Comparison of ENCODE assay signal across 17 cellular contexts in the genomic region with DNA sequence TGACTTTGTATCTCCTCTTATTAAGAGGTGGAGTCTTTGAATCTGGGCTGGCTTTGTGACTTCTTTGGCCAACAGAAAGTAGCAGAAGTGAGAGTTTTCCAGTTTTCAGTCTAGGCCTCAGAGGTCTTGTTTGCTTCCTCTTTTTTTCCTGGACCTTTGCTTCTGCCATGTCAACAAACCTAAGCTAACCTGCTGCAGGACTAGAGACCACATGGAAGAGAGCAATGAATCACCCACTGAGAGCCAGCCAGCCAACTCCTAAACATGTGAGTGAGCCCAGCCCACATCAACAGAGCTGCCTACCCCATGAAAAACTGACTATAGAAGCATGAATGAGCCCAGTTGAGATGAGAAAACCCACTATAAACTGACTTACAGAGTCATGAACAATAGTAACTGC. TPM values are rescaled to one million over a fixed set of nuclear protein-coding genes. Genes with fewer than 3 reads are reported as not detected.
DNase-seq lines count a peak whose midpoint lies in the region; ATAC-seq, FAIRE-seq and TF ChIP-seq lines count a peak whose summit lies in the region.
"Had no signal": no experiment of that assay in that cellular context is flagged by ENCODE, and none has a peak within 500 bp of the region (broad histone marks: within the 10 kb centered on the region; RNA-seq: fewer than 3 reads in every experiment).

No MANE protein-coding gene starts in this region.

- peaks cover 0 to 7% of the 10 kb centered on the region in 2 experiments; a peak in 3 of 5 replicates for H3K4me1 ChIP-seq in K562 (replicated peaks in 1 of 2; ENCODE audit: control insufficient read depth in 2 of 2, insufficient read depth in 2 of 2, low read length in 2 of 2)
- peaks cover 19% of the 10 kb centered on the region for H3K4me1 ChIP-seq in HepG2 (ENCODE audit: insufficient read depth, low read length)
- no peaks in the 10 kb centered on the region for H3K4me1 ChIP-seq in colonic mucosa
- H3K4me1 ChIP-seq: adrenal gland, Peyer's patch, transverse colon had no signal

- DNase-seq in H54 (ENCODE audit: insufficient read length, low spot score) (no peak), NCI-H69 (lab: John Stamatoyannopoulos, UW) (peak; percentile 36), K562 (ENCODE audit: extremely low read depth in 1 of 4, low spot score in 3 of 4) (no peak), HepG2 (ENCODE audit: low spot score) (peak; percentile 81), WERI-Rb-1 (no peak), colonic mucosa (no peak)
- DNase-seq: activated CD4-positive, alpha-beta T cell treated with anti-CD3 and anti-CD28 coated beads, Interleukin-2, amount 50 U/mL, for 4 hours; adrenal gland; CD4-positive, alpha-beta T cell; dorsolateral prefrontal cortex; NCI-H1417; Peyer's patch; right cardiac atrium; stimulated activated CD4-positive, alpha-beta T cell treated with anti-CD3 and anti-CD28 coated beads, Interleukin-2, amount 100 ng/mL, for 48 hours; transverse colon had no signal

- TF ChIP-seq POLR2A in H54 (IDR thresholded peaks at IDR 0.05; ENCODE audit: low read depth, low read length) (no peak), K562 (conservative IDR thresholded peaks at IDR 0.05) (no peak), HepG2 (IDR thresholded peaks at IDR 0.05; ENCODE audit: insufficient read depth in 1 of 2, low read depth in 2 of 2, low read length in 2 of 2) (no peak)

- no peaks in the 10 kb centered on the region for H3K79me2 ChIP-seq in K562 (ENCODE audit: control insufficient read depth, insufficient read depth, low read length)
- no peaks in the 10 kb centered on the region for H3K79me2 ChIP-seq in HepG2 (ENCODE audit: insufficient read depth, low read length)

- TF ChIP-seq EP300 in K562 (IDR thresholded peaks at IDR 0.05; ENCODE audit: low read length) (no peak), HepG2 (IDR thresholded peaks at IDR 0.05; ENCODE audit: low read depth in 2 of 2, low read length in 2 of 2) (peak in 1 of 2 experiments; percentile 31; a peak in 1 of 4 replicates), HepG2 (CRISPR knock-in tag; IDR thresholded peaks at IDR 0.05; ENCODE audit: borderline replicate concordance) (no peak)

- ATAC-seq in K562 = no peak
- ATAC-seq in HepG2 = peak; percentile 99
- ATAC-seq in GM18502 (IDR thresholded peaks at IDR 0.05; ENCODE audit: poor library complexity, unreplicated experiment) = no peak
- ATAC-seq: right cardiac atrium had no signal

- peaks cover 3% of the 10 kb centered on the region for H3K9me1 ChIP-seq in K562 (ENCODE audit: control insufficient read depth, insufficient read depth, low read length)

- no peak overlapping the region for H2AFZ ChIP-seq in K562 (ENCODE audit: low read depth, low read length)
- no peak overlapping the region for H2AFZ ChIP-seq in HepG2 (ENCODE audit: low read length)

- FAIRE-seq in H54 (lab: Jason Lieb, UNC) = peak; percentile 30
- FAIRE-seq in K562 (lab: Jason Lieb, UNC) = no peak
- peak; percentile 82 for FAIRE-seq in HepG2 (lab: Jason Lieb, UNC)

- H3K27ac ChIP-seq in K562 (ENCODE audit: extremely low read depth, low read depth, low read length) (no peak overlapping the region), HepG2 (ENCODE audit: extremely low read length, insufficient read depth, low read length) (peak overlapping the region; percentile 23), WERI-Rb-1 (no peak overlapping the region), colonic mucosa (no peak overlapping the region)
- H3K27ac ChIP-seq: adrenal gland, Peyer's patch, transverse colon had no signal

- H3K4me3 ChIP-seq in K562 = no peak overlapping the region
- no peak overlapping the region for H3K4me3 ChIP-seq in HepG2 (replicated peaks in 1 of 3; ENCODE audit: insufficient read depth in 1 of 3, low read depth in 2 of 3, low read length in 3 of 3)
- no peak overlapping the region for H3K4me3 ChIP-seq in WERI-Rb-1 (ENCODE audit: low read depth, low read length)
- H3K4me3 ChIP-seq in colonic mucosa = no peak overlapping the region
- H3K4me3 ChIP-seq: adrenal gland, dorsolateral prefrontal cortex, Peyer's patch, transverse colon had no signal

- TF ChIP-seq RAD21 in K562 (CRISPR knock-in tag; conservative IDR thresholded peaks at IDR 0.05 in 1 of 2, IDR thresholded peaks at IDR 0.05 in 1 of 2) = no peak
- no peak for TF ChIP-seq RAD21 in HepG2 (CRISPR knock-in tag; IDR thresholded peaks at IDR 0.05)

- CTCF ChIA-PET in K562 (lab: Yijun Ruan, JAX; ENCODE audit: low intra/inter-chr PET ratio) = no interaction called here
- CTCF ChIA-PET in HepG2 (lab: Yijun Ruan, JAX; ENCODE audit: low intra/inter-chr PET ratio, low total read pairs) = interaction anchor here (1.0 kb wide), 1 partner anchor 57 kb away, joined by 4 read pairs; no protein-coding TSS in a partner anchor

- POLR2A ChIA-PET in K562 (lab: Yijun Ruan, JAX) = no interaction called here
- POLR2A ChIA-PET in HepG2 (lab: Yijun Ruan, JAX) = no interaction called here

- H4K20me1 ChIP-seq in K562 (replicated peaks; ENCODE audit: control insufficient read depth, insufficient read depth, low read length) (no peaks in the 10 kb centered on the region), HepG2 (ENCODE audit: insufficient read depth, low read length) (no peaks in the 10 kb centered on the region)

- intact Hi-C loops in K562 (cut with micrococcal nuclease) (loop anchor here (5.0 kb wide), 1 partner anchor 167 kb away; no protein-coding TSS in a partner anchor), HepG2 (cut with micrococcal nuclease; ENCODE audit: unreplicated experiment) (no loop called here), colonic mucosa (cut with DNase I) (no loop called here)

- H3K27me3 ChIP-seq in K562 (ENCODE audit: control insufficient read depth in 2 of 2, insufficient read depth in 2 of 2, low read length in 2 of 2) = no peaks in the 10 kb centered on the region
- H3K27me3 ChIP-seq in HepG2 (ENCODE audit: control insufficient read depth in 1 of 2, insufficient read depth in 2 of 2, low read length in 2 of 2) = no peaks in the 10 kb centered on the region
- H3K27me3 ChIP-seq in WERI-Rb-1 (ENCODE audit: insufficient read depth, low read depth, severe bottlenecking) = no peaks in the 10 kb centered on the region
- H3K27me3 ChIP-seq in colonic mucosa = no peaks in the 10 kb centered on the region
- H3K27me3 ChIP-seq: adrenal gland, dorsolateral prefrontal cortex, Peyer's patch, transverse colon had no signal

- H3K4me2 ChIP-seq in K562 (ENCODE audit: insufficient read depth, low read length) = no peak overlapping the region
- no peak overlapping the region for H3K4me2 ChIP-seq in HepG2 (ENCODE audit: low read depth, low read length)

- H3K9ac ChIP-seq in K562 (ENCODE audit: insufficient read depth in 1 of 2, low read depth in 2 of 2, low read length in 2 of 2) (no peak overlapping the region), HepG2 (ENCODE audit: insufficient read depth, low read depth, low read length) (no peak overlapping the region), colonic mucosa (ENCODE audit: low read depth in 2 of 2, low read length in 2 of 2) (no peak overlapping the region)

- H3K36me3 ChIP-seq in K562 (ENCODE audit: control insufficient read depth, insufficient read depth, low read length) = peaks cover 32% of the 10 kb centered on the region; the same call in 2 of the 3 replicates
- peaks cover 0 to 18% of the 10 kb centered on the region in 2 experiments; a peak in 4 of 5 replicates for H3K36me3 ChIP-seq in HepG2 (replicated peaks in 1 of 2; ENCODE audit: control insufficient read depth in 1 of 2, insufficient read depth in 2 of 2, low read length in 2 of 2)
- H3K36me3 ChIP-seq in WERI-Rb-1 = peaks cover 21% of the 10 kb centered on the region
- no peaks in the 10 kb centered on the region for H3K36me3 ChIP-seq in colonic mucosa

- in situ Hi-C loops in K562 (cut with MboI) (no loop called here), HepG2 (cut with HindIII; ENCODE audit: extremely low pct_ligation_motif_present, low pct_unique_long_range_greater_than_20kb) (loop anchor here (10.0 kb wide), 1 partner anchor 54 kb away; no protein-coding TSS in a partner anchor)

- no TSS peak for BruUV-seq in K562 (replicated peaks; lab: Mats Ljungman, UMichigan)
- BruUV-seq in HepG2 (replicated peaks; lab: Mats Ljungman, UMichigan) = no TSS peak

- no peak for TF ChIP-seq CTCF in K562 (IDR thresholded peaks at IDR 0.05 in 2 of 3, conservative IDR thresholded peaks at IDR 0.05 in 1 of 3; ENCODE audit: insufficient read depth in 2 of 3, low read depth in 1 of 3, low read length in 3 of 3)
- no peak for TF ChIP-seq CTCF in HepG2 (CRISPR knock-in tag; IDR thresholded peaks at IDR 0.05)
- no peak for TF ChIP-seq CTCF in WERI-Rb-1 (IDR thresholded peaks at IDR 0.05; ENCODE audit: low read depth, low read length)
- TF ChIP-seq CTCF in colonic mucosa (IDR thresholded peaks at IDR 0.05) = no peak

- H3K9me3 ChIP-seq in K562 (replicated peaks; ENCODE audit: control insufficient read depth, insufficient read depth, low read depth, low read length) = no peaks in the 10 kb centered on the region
- H3K9me3 ChIP-seq in HepG2 (ENCODE audit: low read length) = no peaks in the 10 kb centered on the region
- H3K9me3 ChIP-seq in WERI-Rb-1 (ENCODE audit: severe bottlenecking) = no peaks in the 10 kb centered on the region
- H3K9me3 ChIP-seq in colonic mucosa = no peaks in the 10 kb centered on the region
- H3K9me3 ChIP-seq: adrenal gland, Peyer's patch, transverse colon had no signal

RNA-seq across cellular contexts. Expression of a gene that starts 29.9 kb away (rescaled TPM):
- total RNA-seq in K562 (2011; cell fraction: chromatin; rRNA removed; ENCODE audit: low replicate concordance) = 9.4 and 24.4 TPM in 2 replicates
- total RNA-seq in K562 (2011; cell fraction: nucleolus; rRNA removed) = 3.7 and 5.7 TPM in 2 replicates
- 12.1 and 27.2 TPM in 2 replicates for total RNA-seq in K562 (2011; cell fraction: nucleoplasm; rRNA removed)
- total RNA-seq in K562 (2014; rRNA removed) = 49.0 and 54.0 TPM in 2 replicates
- total RNA-seq in K562 (2014; rRNA removed; fragmentation: Illumina TruSeq; extraction: Trizol) = 42.9 and 48.2 TPM in 2 replicates
- 40.4 and 41.1 TPM in 2 replicates for total RNA-seq in K562 (2015; rRNA removed; fragmentation: Illumina TruSeq; extraction: Trizol)
- 90.3 and 98.4 TPM in 2 replicates for total RNA-seq in K562 (2021)
- 86.3 and 114 TPM in 2 replicates for polyA plus RNA-seq in K562 (2011; rRNA removed)
- 73.5 and 77.0 TPM in 2 replicates for polyA plus RNA-seq in K562 (2011; cell fraction: cytosol; rRNA removed)
- 24.4 and 26.1 TPM in 2 replicates for polyA plus RNA-seq in K562 (2011; cell fraction: nucleus; rRNA removed)
- 59.9 and 96.6 TPM in 2 replicates for polyA plus RNA-seq in K562 (2012)
- 67.0 and 102 TPM in 2 replicates for polyA plus RNA-seq in K562 (2014; fragmentation: Illumina TruSeq; extraction: Trizol)
- 100 to 1,000 TPM; 411 to 424 TPM for polyA plus RNA-seq in K562 (2014; fragmentation: Nextera tagmentation; extraction: Ambion mirVana)
- polyA plus RNA-seq in K562 (2014; rRNA removed) = 143 and 151 TPM in 2 replicates
- polyA minus RNA-seq in K562 (2011; rRNA and poly(A)+ RNA removed) = 68.5 and 68.8 TPM in 2 replicates
- 22.9 and 27.5 TPM in 2 replicates for polyA minus RNA-seq in K562 (2011; cell fraction: cytosol; rRNA and poly(A)+ RNA removed)
- 3.6 and 8.4 TPM in 2 replicates for polyA minus RNA-seq in K562 (2011; cell fraction: nucleus; rRNA and poly(A)+ RNA removed)
- 84.8 and 118 TPM in 2 replicates for total RNA-seq in HepG2 (2016; rRNA removed; fragmentation: Illumina TruSeq; extraction: Trizol)
- 94.5 and 107 TPM in 2 replicates for total RNA-seq in HepG2 (2016; cell fraction: cytosol; rRNA removed; fragmentation: Illumina TruSeq; extraction: Trizol; ENCODE audit: low read depth)
- 88.4 and 129 TPM in 2 replicates for total RNA-seq in HepG2 (2016; cell fraction: insoluble cytoplasmic fraction; rRNA removed; fragmentation: Illumina TruSeq; extraction: Trizol)
- total RNA-seq in HepG2 (2016; cell fraction: membrane; rRNA removed; fragmentation: Illumina TruSeq; extraction: Trizol) = 62.4 and 69.9 TPM in 2 replicates
- total RNA-seq in HepG2 (2016; cell fraction: nucleus; rRNA removed; fragmentation: Illumina TruSeq; extraction: Trizol) = 30.1 and 35.4 TPM in 2 replicates
- 55.1 and 66.8 TPM in 2 replicates for polyA plus RNA-seq in HepG2 (2011; rRNA removed)
- 42.2 and 44.6 TPM in 2 replicates for polyA plus RNA-seq in HepG2 (2011; cell fraction: cytosol; rRNA removed)
- polyA plus RNA-seq in HepG2 (2011; cell fraction: nucleus; rRNA removed) = 14.4 and 17.3 TPM in 2 replicates
- polyA plus RNA-seq in HepG2 (2012) = 49.1 and 59.7 TPM in 2 replicates
- 51.7 and 52.5 TPM in 2 replicates for polyA plus RNA-seq in HepG2 (2016; cell fraction: cytosol; fragmentation: Illumina TruSeq; extraction: Trizol; ENCODE audit: low read depth)
- polyA plus RNA-seq in HepG2 (2016; cell fraction: insoluble cytoplasmic fraction; fragmentation: Illumina TruSeq; extraction: Trizol; ENCODE audit: low read depth) = 147 and 158 TPM in 2 replicates
- 56.4 and 56.5 TPM in 2 replicates for polyA plus RNA-seq in HepG2 (2016; cell fraction: membrane; fragmentation: Illumina TruSeq; extraction: Trizol; ENCODE audit: low read depth)
- polyA plus RNA-seq in HepG2 (2016; cell fraction: nucleus; fragmentation: Illumina TruSeq; extraction: Trizol; ENCODE audit: insufficient read depth, low read depth) = 65.2 and 70.9 TPM in 2 replicates
- 23.2 and 54.0 TPM in 2 replicates for polyA minus RNA-seq in HepG2 (2011; rRNA and poly(A)+ RNA removed; ENCODE audit: low replicate concordance)
- 17.3 and 18.8 TPM in 2 replicates for polyA minus RNA-seq in HepG2 (2011; cell fraction: cytosol; rRNA and poly(A)+ RNA removed)
- polyA minus RNA-seq in HepG2 (2011; cell fraction: nucleus; rRNA and poly(A)+ RNA removed) = 10.6 and 12.8 TPM in 2 replicates
- total RNA-seq in colonic mucosa = 10 to 100 TPM; 51.4 to 62.3 TPM

RNA-seq across cellular contexts. Expression of a gene that starts 32.7 kb away (rescaled TPM):
- 28.3 and 36.3 TPM in 2 replicates for total RNA-seq in K562 (2011; cell fraction: chromatin; rRNA removed; ENCODE audit: low replicate concordance)
- 12.5 and 14.3 TPM in 2 replicates for total RNA-seq in K562 (2011; cell fraction: nucleolus; rRNA removed)
- total RNA-seq in K562 (2011; cell fraction: nucleoplasm; rRNA removed) = 16.5 and 16.6 TPM in 2 replicates
- total RNA-seq in K562 (2014; rRNA removed) (34.7 and 46.8 TPM in 2 replicates), K562 (2014; rRNA removed; fragmentation: Illumina TruSeq; extraction: Trizol) (38.9 and 41.7 TPM in 2 replicates), K562 (2015; rRNA removed; fragmentation: Illumina TruSeq; extraction: Trizol) (46.9 and 48.2 TPM in 2 replicates), K562 (2021) (41.3 and 44.4 TPM in 2 replicates), HepG2 (2016; rRNA removed; fragmentation: Illumina TruSeq; extraction: Trizol) (28.6 and 52.8 TPM in 2 replicates), colonic mucosa (10 to 100 TPM in 1 of 2 donors, 1 to 10 TPM in 1; 6.5 to 12.1 TPM)
- polyA plus RNA-seq in K562 (2011; rRNA removed) (15.1 and 19.8 TPM in 2 replicates), K562 (2014; fragmentation: Illumina TruSeq; extraction: Trizol) (28.4 and 36.8 TPM in 2 replicates), K562 (2014; fragmentation: Nextera tagmentation; extraction: Ambion mirVana) (10 to 100 TPM; 10.3 to 15.0 TPM), K562 (2014; rRNA removed) (19.9 and 22.6 TPM in 2 replicates), HepG2 (2011; rRNA removed) (6.6 and 7.1 TPM in 2 replicates)
- polyA plus RNA-seq in K562 (2011; cell fraction: cytosol; rRNA removed) = 14.7 and 18.6 TPM in 2 replicates
- polyA plus RNA-seq in K562 (2011; cell fraction: nucleus; rRNA removed) = 15.4 and 22.1 TPM in 2 replicates
- 12.7 and 19.7 TPM in 2 replicates for polyA plus RNA-seq in K562 (2012)
- 37.3 and 43.7 TPM in 2 replicates for polyA minus RNA-seq in K562 (2011; rRNA and poly(A)+ RNA removed)
- polyA minus RNA-seq in K562 (2011; cell fraction: cytosol; rRNA and poly(A)+ RNA removed) = 22.1 and 34.6 TPM in 2 replicates
- 11.2 and 15.7 TPM in 2 replicates for polyA minus RNA-seq in K562 (2011; cell fraction: nucleus; rRNA and poly(A)+ RNA removed)
- total RNA-seq in HepG2 (2016; cell fraction: cytosol; rRNA removed; fragmentation: Illumina TruSeq; extraction: Trizol; ENCODE audit: low read depth) = 3.6 and 4.4 TPM in 2 replicates
- 28.8 and 51.6 TPM in 2 replicates for total RNA-seq in HepG2 (2016; cell fraction: insoluble cytoplasmic fraction; rRNA removed; fragmentation: Illumina TruSeq; extraction: Trizol)
- 7.6 and 8.6 TPM in 2 replicates for total RNA-seq in HepG2 (2016; cell fraction: membrane; rRNA removed; fragmentation: Illumina TruSeq; extraction: Trizol)
- 22.1 and 23.2 TPM in 2 replicates for total RNA-seq in HepG2 (2016; cell fraction: nucleus; rRNA removed; fragmentation: Illumina TruSeq; extraction: Trizol)
- polyA plus RNA-seq in HepG2 (2011; cell fraction: cytosol; rRNA removed) = 6.9 and 7.6 TPM in 2 replicates
- 6.5 and 7.0 TPM in 2 replicates for polyA plus RNA-seq in HepG2 (2011; cell fraction: nucleus; rRNA removed)
- polyA plus RNA-seq in HepG2 (2012) = 9.7 and 11.8 TPM in 2 replicates
- polyA plus RNA-seq in HepG2 (2016; cell fraction: cytosol; fragmentation: Illumina TruSeq; extraction: Trizol; ENCODE audit: low read depth) = 0.63 and 0.69 TPM in 2 replicates
- polyA plus RNA-seq in HepG2 (2016; cell fraction: insoluble cytoplasmic fraction; fragmentation: Illumina TruSeq; extraction: Trizol; ENCODE audit: low read depth) = 32.7 and 33.3 TPM in 2 replicates
- polyA plus RNA-seq in HepG2 (2016; cell fraction: membrane; fragmentation: Illumina TruSeq; extraction: Trizol; ENCODE audit: low read depth) = 1.9 and 2.4 TPM in 2 replicates
- 15.6 and 17.0 TPM in 2 replicates for polyA plus RNA-seq in HepG2 (2016; cell fraction: nucleus; fragmentation: Illumina TruSeq; extraction: Trizol; ENCODE audit: insufficient read depth, low read depth)
- polyA minus RNA-seq in HepG2 (2011; rRNA and poly(A)+ RNA removed; ENCODE audit: low replicate concordance) = 21.9 and 30.0 TPM in 2 replicates
- 14.3 and 15.1 TPM in 2 replicates for polyA minus RNA-seq in HepG2 (2011; cell fraction: cytosol; rRNA and poly(A)+ RNA removed)
- 12.9 and 17.3 TPM in 2 replicates for polyA minus RNA-seq in HepG2 (2011; cell fraction: nucleus; rRNA and poly(A)+ RNA removed)

RNA-seq across cellular contexts. Expression of a gene that starts 42.8 kb away (rescaled TPM):
- total RNA-seq in K562 (2011; cell fraction: chromatin; rRNA removed; ENCODE audit: low replicate concordance) = 0.09 and 0.46 TPM in 2 replicates
- total RNA-seq in K562 (2011; cell fraction: nucleolus; rRNA removed) = 0.13 TPM in 1 of 2 replicates, not detected in the other
- 0.07 TPM in 1 of 2 replicates, not detected in the other for total RNA-seq in K562 (2011; cell fraction: nucleoplasm; rRNA removed)
- total RNA-seq in K562 (2014; rRNA removed) = 0.04 and 0.05 TPM in 2 replicates
- 0.06 and 0.07 TPM in 2 replicates for total RNA-seq in K562 (2014; rRNA removed; fragmentation: Illumina TruSeq; extraction: Trizol)
- total RNA-seq in K562 (2015; rRNA removed; fragmentation: Illumina TruSeq; extraction: Trizol) = 0.07 and 0.08 TPM in 2 replicates
- total RNA-seq in K562 (2021) = 0.07 TPM in 1 of 2 replicates, not detected in the other
- 0.06 and 0.07 TPM in 2 replicates for polyA plus RNA-seq in K562 (2011; rRNA removed)
- not detected in 2 replicates for polyA plus RNA-seq in K562 (2011; cell fraction: cytosol; rRNA removed)
- polyA plus RNA-seq in K562 (2011; cell fraction: nucleus; rRNA removed) = 0.04 TPM in 1 of 2 replicates, not detected in the other
- polyA plus RNA-seq in K562 (2012) = 0.04 and 0.05 TPM in 2 replicates
- 0.03 and 0.09 TPM in 2 replicates for polyA plus RNA-seq in K562 (2014; fragmentation: Illumina TruSeq; extraction: Trizol)
- under 1 TPM in 1 of 2 experiments, not detected in 1; 0.01 TPM for polyA plus RNA-seq in K562 (2014; fragmentation: Nextera tagmentation; extraction: Ambion mirVana)
- polyA plus RNA-seq in K562 (2014; rRNA removed) = not detected in 2 replicates
- 0.11 and 0.15 TPM in 2 replicates for polyA minus RNA-seq in K562 (2011; rRNA and poly(A)+ RNA removed)
- polyA minus RNA-seq in K562 (2011; cell fraction: cytosol; rRNA and poly(A)+ RNA removed) = not detected in 2 replicates
- 0.13 TPM in 1 of 2 replicates, not detected in the other for polyA minus RNA-seq in K562 (2011; cell fraction: nucleus; rRNA and poly(A)+ RNA removed)
- total RNA-seq in HepG2 (2016; rRNA removed; fragmentation: Illumina TruSeq; extraction: Trizol) = 0.04 and 0.11 TPM in 2 replicates
- not detected in 2 replicates for total RNA-seq in HepG2 (2016; cell fraction: cytosol; rRNA removed; fragmentation: Illumina TruSeq; extraction: Trizol; ENCODE audit: low read depth)
- 0.12 TPM in 1 of 2 replicates, not detected in the other for total RNA-seq in HepG2 (2016; cell fraction: insoluble cytoplasmic fraction; rRNA removed; fragmentation: Illumina TruSeq; extraction: Trizol)
- not detected in 2 replicates for total RNA-seq in HepG2 (2016; cell fraction: membrane; rRNA removed; fragmentation: Illumina TruSeq; extraction: Trizol)
- 0.12 TPM in 1 of 2 replicates, not detected in the other for total RNA-seq in HepG2 (2016; cell fraction: nucleus; rRNA removed; fragmentation: Illumina TruSeq; extraction: Trizol)
- polyA plus RNA-seq in HepG2 (2011; rRNA removed) = not detected in 2 replicates
- 0.01 TPM in 1 of 2 replicates, not detected in the other for polyA plus RNA-seq in HepG2 (2011; cell fraction: cytosol; rRNA removed)
- polyA plus RNA-seq in HepG2 (2011; cell fraction: nucleus; rRNA removed) = 0.02 TPM in 1 of 2 replicates, not detected in the other
- 0.04 and 0.05 TPM in 2 replicates for polyA plus RNA-seq in HepG2 (2012)
- not detected in 2 replicates for polyA plus RNA-seq in HepG2 (2016; cell fraction: cytosol; fragmentation: Illumina TruSeq; extraction: Trizol; ENCODE audit: low read depth)
- polyA plus RNA-seq in HepG2 (2016; cell fraction: insoluble cytoplasmic fraction; fragmentation: Illumina TruSeq; extraction: Trizol; ENCODE audit: low read depth) = not detected in 2 replicates
- polyA plus RNA-seq in HepG2 (2016; cell fraction: membrane; fragmentation: Illumina TruSeq; extraction: Trizol; ENCODE audit: low read depth) = not detected in 2 replicates
- not detected in 2 replicates for polyA plus RNA-seq in HepG2 (2016; cell fraction: nucleus; fragmentation: Illumina TruSeq; extraction: Trizol; ENCODE audit: insufficient read depth, low read depth)
- 0.12 TPM in 1 of 2 replicates, not detected in the other for polyA minus RNA-seq in HepG2 (2011; rRNA and poly(A)+ RNA removed; ENCODE audit: low replicate concordance)
- not detected in 2 replicates for polyA minus RNA-seq in HepG2 (2011; cell fraction: cytosol; rRNA and poly(A)+ RNA removed)
- 0.13 and 0.37 TPM in 2 replicates for polyA minus RNA-seq in HepG2 (2011; cell fraction: nucleus; rRNA and poly(A)+ RNA removed)
- total RNA-seq in colonic mucosa = not detected
- total RNA-seq: CD4-positive, alpha-beta T cell; neural crest cell; Peyer's patch; transverse colon had no signal
- polyA plus RNA-seq: adrenal gland, right cardiac atrium had no signal

Comparison
In these comparisons a context has a peak if more than half of its experiments do, and no peak if none do; other contexts are left out.
1. DNase-seq: peak in NCI-H69 (single experiment) and HepG2 (single experiment); none in H54 (single experiment), K562 (0 of 4), WERI-Rb-1 (single experiment) and colonic mucosa (single experiment).